Comparison of ENCODE assay signal across 36 cellular contexts in genomic region chr1:36513676-36514473, GRCh38. TPM values are rescaled to one million over a fixed set of nuclear protein-coding genes. Genes with fewer than 3 reads are reported as not detected.
DNase-seq lines count a peak whose midpoint lies in the region; ATAC-seq and TF ChIP-seq lines count a peak whose summit lies in the region.
"Had no signal": no experiment of that assay in that cellular context is flagged by ENCODE, and none has a peak within 500 bp of the region (broad histone marks: within the 10 kb centered on the region; RNA-seq: fewer than 3 reads in every experiment).

No MANE protein-coding gene starts in this region.

- no peak overlapping the region for H3K9ac ChIP-seq in endodermal cell (ENCODE audit: extremely low read depth, low read length, poor library complexity, severe bottlenecking)

- no peaks in the 10 kb centered on the region for H3K9me3 Mint-ChIP-seq in activated CD4-positive, alpha-beta memory T cell treated with anti-CD3 and anti-CD28 coated beads, Interleukin-2, amount 10 ng/mL, durations not matched to agents 7 days and 5 days
- no peaks in the 10 kb centered on the region for H3K9me3 Mint-ChIP-seq in activated CD4-positive, alpha-beta memory T cell treated with anti-CD3 and anti-CD28 coated beads for 36 hours
- H3K9me3 Mint-ChIP-seq in endodermal cell, result no peaks in the 10 kb centered on the region
- H3K9me3 Mint-ChIP-seq: activated naive CD8-positive, alpha-beta T cell treated with anti-CD3 and anti-CD28 coated beads for 36 hours; CD8-positive, alpha-beta T cell had no signal

- H3K4me1 Mint-ChIP-seq in activated CD4-positive, alpha-beta memory T cell treated with anti-CD3 and anti-CD28 coated beads, Interleukin-2, amount 10 ng/mL, durations not matched to agents 7 days and 5 days, result peaks cover 18% of the 10 kb centered on the region
- H3K4me1 Mint-ChIP-seq in activated CD4-positive, alpha-beta memory T cell treated with anti-CD3 and anti-CD28 coated beads for 36 hours (ENCODE audit: low read depth), result no peaks in the 10 kb centered on the region
- peaks cover 7% of the 10 kb centered on the region for H3K4me1 Mint-ChIP-seq in endodermal cell
- H3K4me1 Mint-ChIP-seq: activated naive CD8-positive, alpha-beta T cell treated with anti-CD3 and anti-CD28 coated beads for 36 hours had no signal

- intact Hi-C loops in activated CD4-positive, alpha-beta memory T cell treated with anti-CD3 and anti-CD28 coated beads for 36 hours (cut with micrococcal nuclease), result no loop called here

- no peak overlapping the region for H3K4me3 ChIP-seq in endodermal cell (ENCODE audit: low read length)
- H3K4me3 ChIP-seq in neutrophil (ENCODE audit: low read depth in 1 of 2, low read length in 1 of 2), result no peak overlapping the region
- H3K4me3 ChIP-seq: left lung, smooth muscle cell, tibial nerve had no signal

- H3K27ac Mint-ChIP-seq in activated CD4-positive, alpha-beta memory T cell treated with anti-CD3 and anti-CD28 coated beads, Interleukin-2, amount 10 ng/mL, durations not matched to agents 7 days and 5 days, result peak overlapping the region; percentile 26
- H3K27ac Mint-ChIP-seq in activated CD4-positive, alpha-beta memory T cell treated with anti-CD3 and anti-CD28 coated beads for 36 hours, result no peak overlapping the region
- H3K27ac Mint-ChIP-seq in endodermal cell, result peak overlapping the region; percentile 26
- H3K27ac Mint-ChIP-seq: activated naive CD8-positive, alpha-beta T cell treated with anti-CD3 and anti-CD28 coated beads for 36 hours; CD8-positive, alpha-beta T cell had no signal

- DNase-seq in activated CD4-positive, alpha-beta memory T cell treated with anti-CD3 and anti-CD28 coated beads, Interleukin-2, amount 10 ng/mL, durations not matched to agents 7 days and 5 days, result peak; percentile 27
- no peak for DNase-seq in activated CD4-positive, alpha-beta memory T cell treated with anti-CD3 and anti-CD28 coated beads for 36 hours
- DNase-seq in MV-4-11 (lab: John Stamatoyannopoulos, UW), result peak; percentile 21
- peak; percentile 63 for DNase-seq in endodermal cell
- DNase-seq in NOMO-1 treated with dmso at 0.1 percent for 144 hours (lab: John Stamatoyannopoulos, UW; ENCODE audit: unreplicated experiment), result no peak
- DNase-seq in activated CD4-positive, CD25-positive, alpha-beta regulatory T cell treated with anti-CD3 and anti-CD28 coated beads, Interleukin-2, amount 50 U/mL, for 72 hours, result no peak
- DNase-seq: activated CD4-positive, alpha-beta T cell treated with anti-CD3 and anti-CD28 coated beads, Interleukin-2, amount 50 U/mL, for 1 hour; activated CD8-positive, alpha-beta memory T cell treated with anti-CD3 and anti-CD28 coated beads, Interleukin-2, amount 50 U/mL, for 4 hours; activated naive CD8-positive, alpha-beta T cell treated with anti-CD3 and anti-CD28 coated beads for 36 hours; caudate nucleus; CD8-positive, alpha-beta T cell; dermis blood vessel endothelial cell; DMS 273 treated with DMSO at 0.1 percent for 48 hours; EL; HCEC 1CT; hippocampal formation; KG1; left lung; mesenchymal stem cell; NCI-H1436 treated with DMSO at 0.1 percent for 48 hours; NCI-H2107; NCI-H446; PC-3; retina; stimulated activated CD4-positive, alpha-beta T cell treated with anti-CD3 and anti-CD28 coated beads, Interleukin-1b, Interleukin-23, amount 100 ng/mL, for 48 hours; T-helper 2 cell; WERI-Rb-1 had no signal

- no peak overlapping the region for H3K27ac ChIP-seq in endodermal cell (ENCODE audit: low read depth, low read length)
- peak overlapping the region; percentile 86 for H3K27ac ChIP-seq in neutrophil
- H3K27ac ChIP-seq: left lung, tibial nerve, WERI-Rb-1 had no signal

- no peaks in the 10 kb centered on the region for H3K4me1 ChIP-seq in endodermal cell (ENCODE audit: control insufficient read depth, insufficient read depth, low read length)
- peaks cover 52 to 60% of the 10 kb centered on the region in 2 experiments for H3K4me1 ChIP-seq in neutrophil (ENCODE audit: control insufficient read depth in 1 of 2, insufficient read depth in 1 of 2, low read depth in 1 of 2, low read length in 1 of 2)
- H3K4me1 ChIP-seq: tibial nerve had no signal

- POLR2A ChIA-PET in activated CD4-positive, alpha-beta memory T cell treated with anti-CD3 and anti-CD28 coated beads, Interleukin-2, amount 10 ng/mL, durations not matched to agents 7 days and 5 days (lab: Charles Lee), result interaction anchor here (1.1 kb wide), 1 partner anchor 50 kb away, joined by 3 read pairs; the partner anchor contains the start of gene MRPS15
- POLR2A ChIA-PET in activated CD4-positive, alpha-beta memory T cell treated with anti-CD3 and anti-CD28 coated beads for 36 hours (lab: Charles Lee), result no interaction called here

- 81 to 88% methylated on average over 3 to 12 of the region's 12 CpGs for WGBS in endodermal cell (ENCODE audit: insufficient coverage in 1 of 2, insufficient read length in 1 of 2), 2 experiments

- H3K27me3 Mint-ChIP-seq in activated CD4-positive, alpha-beta memory T cell treated with anti-CD3 and anti-CD28 coated beads, Interleukin-2, amount 10 ng/mL, durations not matched to agents 7 days and 5 days, result peaks cover 3% of the 10 kb centered on the region
- no peaks in the 10 kb centered on the region for H3K27me3 Mint-ChIP-seq in activated CD4-positive, alpha-beta memory T cell treated with anti-CD3 and anti-CD28 coated beads for 36 hours
- no peaks in the 10 kb centered on the region for H3K27me3 Mint-ChIP-seq in endodermal cell (ENCODE audit: insufficient read depth)
- H3K27me3 Mint-ChIP-seq: activated naive CD8-positive, alpha-beta T cell treated with anti-CD3 and anti-CD28 coated beads for 36 hours had no signal

- H3K36me3 ChIP-seq in endodermal cell (ENCODE audit: control insufficient read depth, insufficient read depth, low read length) (no peaks in the 10 kb centered on the region), neutrophil (no peaks in the 10 kb centered on the region)
- H3K36me3 ChIP-seq: left lung, tibial nerve, WERI-Rb-1 had no signal

- H3K27me3 ChIP-seq in endodermal cell (ENCODE audit: control insufficient read depth, insufficient read depth, low read length, poor library complexity, severe bottlenecking), result no peaks in the 10 kb centered on the region
- no peaks in the 10 kb centered on the region for H3K27me3 ChIP-seq in neutrophil
- H3K27me3 ChIP-seq: tibial nerve had no signal

- no peak for ATAC-seq in HG02610 (IDR thresholded peaks at IDR 0.05; ENCODE audit: unreplicated experiment)
- ATAC-seq: CD8-positive, alpha-beta T cell; left lung; PC-3; SK-N-SH treated with all-trans-retinoic acid at 6 μM for 48 hours had no signal

- H3K9me3 ChIP-seq in endodermal cell (ENCODE audit: control insufficient read depth, low read length) (no peaks in the 10 kb centered on the region), neutrophil (no peaks in the 10 kb centered on the region)
- H3K9me3 ChIP-seq: left lung, tibial nerve had no signal

- no peaks in the 10 kb centered on the region for H3K36me3 Mint-ChIP-seq in activated CD4-positive, alpha-beta memory T cell treated with anti-CD3 and anti-CD28 coated beads, Interleukin-2, amount 10 ng/mL, durations not matched to agents 7 days and 5 days (ENCODE audit: low read depth)
- no peaks in the 10 kb centered on the region for H3K36me3 Mint-ChIP-seq in activated CD4-positive, alpha-beta memory T cell treated with anti-CD3 and anti-CD28 coated beads for 36 hours
- no peaks in the 10 kb centered on the region for H3K36me3 Mint-ChIP-seq in endodermal cell (ENCODE audit: low read depth)
- H3K36me3 Mint-ChIP-seq: activated naive CD8-positive, alpha-beta T cell treated with anti-CD3 and anti-CD28 coated beads for 36 hours; CD8-positive, alpha-beta T cell had no signal

- H3K4me3 Mint-ChIP-seq in activated CD4-positive, alpha-beta memory T cell treated with anti-CD3 and anti-CD28 coated beads, Interleukin-2, amount 10 ng/mL, durations not matched to agents 7 days and 5 days, result no peak overlapping the region
- no peak overlapping the region for H3K4me3 Mint-ChIP-seq in activated CD4-positive, alpha-beta memory T cell treated with anti-CD3 and anti-CD28 coated beads for 36 hours
- H3K4me3 Mint-ChIP-seq in endodermal cell, result no peak overlapping the region
- H3K4me3 Mint-ChIP-seq: activated naive CD8-positive, alpha-beta T cell treated with anti-CD3 and anti-CD28 coated beads for 36 hours; CD8-positive, alpha-beta T cell had no signal

- no peak for TF ChIP-seq CTCF in endodermal cell (conservative IDR thresholded peaks at IDR 0.05)
- no peak for TF ChIP-seq CTCF in neutrophil (IDR thresholded peaks at IDR 0.05)

- CTCF ChIA-PET in activated CD4-positive, alpha-beta memory T cell treated with anti-CD3 and anti-CD28 coated beads, Interleukin-2, amount 10 ng/mL, durations not matched to agents 7 days and 5 days (lab: Charles Lee), result no interaction called here
- CTCF ChIA-PET in activated CD4-positive, alpha-beta memory T cell treated with anti-CD3 and anti-CD28 coated beads for 36 hours (lab: Charles Lee), result interaction anchor here (0.6 to 1.4 kb wide), 2 partner anchors 15 to 96 kb away, joined by 3 to 7 read pairs; no protein-coding TSS in a partner anchor

RNA-seq across cellular contexts. Expression of gene CSF3R, which starts 31.2 kb away (rescaled TPM):
- under 1 TPM; 0.43 TPM for total RNA-seq in activated CD4-positive, alpha-beta memory T cell treated with anti-CD3 and anti-CD28 coated beads, Interleukin-2, amount 10 ng/mL, durations not matched to agents 7 days and 5 days
- total RNA-seq in activated CD4-positive, alpha-beta memory T cell treated with anti-CD3 and anti-CD28 coated beads for 36 hours, result not detected
- 1 to 10 TPM; 1.5 TPM for total RNA-seq in endodermal cell
- 0.50 TPM for polyA plus RNA-seq in endodermal cell (2013, experiment 1 of 2)
- 0.17 TPM for polyA plus RNA-seq in endodermal cell (2013, experiment 2 of 2)
- total RNA-seq: A172, dermis blood vessel endothelial cell, HT-29, myocyte, osteocyte, PC-3 had no signal

RNA-seq across cellular contexts. Expression of gene MRPS15, which starts 49.7 kb away (rescaled TPM):
- 10 to 100 TPM; 92.3 to 99.9 TPM for total RNA-seq in activated CD4-positive, alpha-beta memory T cell treated with anti-CD3 and anti-CD28 coated beads, Interleukin-2, amount 10 ng/mL, durations not matched to agents 7 days and 5 days
- 100 to 1,000 TPM; 113 to 115 TPM for total RNA-seq in activated CD4-positive, alpha-beta memory T cell treated with anti-CD3 and anti-CD28 coated beads for 36 hours
- total RNA-seq in endodermal cell, result 100 to 1,000 TPM; 107 to 111 TPM
- 103 TPM for polyA plus RNA-seq in endodermal cell (2013, experiment 1 of 2)
- 109 TPM for polyA plus RNA-seq in endodermal cell (2013, experiment 2 of 2)

Comparison
In these comparisons a context has a peak if more than half of its experiments do, and no peak if none do; other contexts are left out.
1. DNase-seq: peak in activated CD4-positive, alpha-beta memory T cell treated with anti-CD3 and anti-CD28 coated beads, Interleukin-2, amount 10 ng/mL, durations not matched to agents 7 days and 5 days (single experiment), MV-4-11 (single experiment) and endodermal cell (single experiment); none in activated CD4-positive, alpha-beta memory T cell treated with anti-CD3 and anti-CD28 coated beads for 36 hours (single experiment), NOMO-1 treated with dmso at 0.1 percent for 144 hours (single experiment) and activated CD4-positive, CD25-positive, alpha-beta regulatory T cell treated with anti-CD3 and anti-CD28 coated beads, Interleukin-2, amount 50 U/mL, for 72 hours (single experiment).